Comparison of ENCODE assay signal across 22 cellular contexts in the genomic region with DNA sequence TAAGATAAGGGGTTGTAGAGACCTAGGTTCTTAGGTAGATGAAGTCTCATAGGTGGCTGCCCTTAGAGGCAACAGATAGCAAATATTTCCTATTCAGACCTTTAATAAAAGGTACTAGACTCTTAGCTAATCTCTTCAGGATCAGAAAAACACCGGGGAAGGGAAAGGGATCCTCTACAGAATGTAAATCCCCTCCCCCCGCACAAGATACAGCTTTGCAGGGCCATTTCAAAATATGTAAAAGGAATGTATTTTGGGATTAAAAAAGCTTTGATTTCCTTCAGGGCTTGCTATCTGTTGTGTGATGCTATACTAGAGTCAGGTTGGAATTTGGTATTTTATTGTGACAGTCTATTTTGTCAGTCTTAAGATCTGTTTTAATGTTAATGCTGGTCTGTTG.
DNase-seq lines count a peak whose midpoint lies in the region; ATAC-seq and TF ChIP-seq lines count a peak whose summit lies in the region.
"Had no signal": no experiment of that assay in that cellular context is flagged by ENCODE, and none has a peak within 500 bp of the region (broad histone marks: within the 10 kb centered on the region; RNA-seq: fewer than 3 reads in every experiment).

No MANE protein-coding gene starts in this region.

- CTCF ChIA-PET in Panc1 (lab: Charles Lee) = no interaction called here

- H3K27me3 Mint-ChIP-seq in GM23338 (ENCODE audit: insufficient read depth, low read depth, poor library complexity) = peaks cover 3% of the 10 kb centered on the region
- H3K27me3 Mint-ChIP-seq: CD4-positive, alpha-beta T cell; IgD-negative memory B cell; T-cell had no signal

- ATAC-seq in GM23338 (no peak), Panc1 (no peak)
- ATAC-seq: T-cell had no signal

- peaks cover 37% of the 10 kb centered on the region for H3K4me1 Mint-ChIP-seq in GM23338
- H3K4me1 Mint-ChIP-seq: T-cell had no signal

- DNase-seq in GM23338 (ENCODE audit: low spot score) = no peak
- DNase-seq in Panc1 (ENCODE audit: low read depth, low spot score) = no peak
- DNase-seq in fibroblast of villous mesenchyme (ENCODE audit: low read depth) = no peak
- no peak for DNase-seq in skeletal muscle cell (ENCODE audit: low read depth)
- no peak for DNase-seq in NCI-H510A treated with DMSO at 0.1 percent for 48 hours (lab: John Stamatoyannopoulos, UW)
- no peak for DNase-seq in DMS114 treated with DMSO at 0.1 percent for 48 hours (lab: John Stamatoyannopoulos, UW; ENCODE audit: unreplicated experiment)
- DNase-seq in NCI-H748 (lab: John Stamatoyannopoulos, UW; ENCODE audit: unreplicated experiment) = no peak
- DNase-seq: CD4-positive, alpha-beta T cell; DMS53; HCEC 1CT; NCI-H1092; NCI-H1436 treated with DMSO at 0.1 percent for 48 hours; NCI-H187 treated with DMSO at 0.1 percent for 48 hours; NCI-H2107; NCI-H446 treated with DMSO at 0.1 percent for 48 hours; NCI-H526 treated with DMSO at 0.1 percent for 48 hours; SHP77; T-cell had no signal

- H3K27ac ChIP-seq in GM23338 (ENCODE audit: low read depth) (no peak overlapping the region), Panc1 (ENCODE audit: low read length) (peak overlapping the region; percentile 88)
- H3K27ac ChIP-seq: BLaER1 treated with 17β-estradiol and CSF1 and Interleukin-3, amounts not matched to agents 10 nM and 100 nM; KMS-11; RWPE1 had no signal

- no peaks in the 10 kb centered on the region for H4K20me1 ChIP-seq in GM23338 (replicated peaks; ENCODE audit: insufficient read depth)

- TF ChIP-seq CTCF in GM23338 (conservative IDR thresholded peaks at IDR 0.05; ENCODE audit: low read depth in 2 of 2) = no peak
- TF ChIP-seq CTCF in Panc1 (IDR thresholded peaks at IDR 0.05) = no peak
- no peak for TF ChIP-seq CTCF in fibroblast of villous mesenchyme (IDR thresholded peaks at IDR 0.05; ENCODE audit: insufficient read depth, low read depth, low read length)

- no peak overlapping the region for H2AFZ ChIP-seq in GM23338

- H3K4me3 Mint-ChIP-seq in GM23338 = peak overlapping the region; percentile 14; the same call in 1 of the 3 replicates
- H3K4me3 Mint-ChIP-seq: CD4-positive, alpha-beta T cell; IgD-negative memory B cell; T-cell had no signal

- H3K4me2 ChIP-seq in GM23338 = no peak overlapping the region
- H3K4me2 ChIP-seq: BLaER1 treated with 17β-estradiol and CSF1 and Interleukin-3, amounts not matched to agents 10 nM and 100 nM; KMS-11 had no signal

- no peaks in the 10 kb centered on the region for H3F3A ChIP-seq in GM23338 (replicated peaks; ENCODE audit: low read depth)

- 0 out of 2 replicates have a peak, but pooled peaks cover 2% of the 10 kb centered on the region for H3K9me2 ChIP-seq in GM23338 (ENCODE audit: insufficient read depth)

- H3K4me3 ChIP-seq in GM23338 (no peak overlapping the region), Panc1 (ENCODE audit: low read depth in 2 of 2, low read length in 2 of 2) (no peak overlapping the region), fibroblast of villous mesenchyme (ENCODE audit: low read depth, low read length) (peak overlapping the region; percentile 43), skeletal muscle cell (ENCODE audit: low read depth, low read length) (peak overlapping the region; percentile 24)
- H3K4me3 ChIP-seq: BLaER1 treated with 17β-estradiol and CSF1 and Interleukin-3, amounts not matched to agents 10 nM and 100 nM had no signal

- peaks cover 30% of the 10 kb centered on the region for H3K36me3 Mint-ChIP-seq in GM23338 (ENCODE audit: low read depth)

- peaks cover 6% of the 10 kb centered on the region for H3K36me3 ChIP-seq in GM23338 (ENCODE audit: insufficient read depth)
- H3K36me3 ChIP-seq in Panc1 (ENCODE audit: control insufficient read depth, insufficient read depth, low read length) = peaks cover 15% of the 10 kb centered on the region

- H3K79me2 ChIP-seq in GM23338 (replicated peaks; ENCODE audit: insufficient read depth) = no peaks in the 10 kb centered on the region

- no TSS peak for BruUV-seq in Panc1 (replicated peaks; lab: Mats Ljungman, UMichigan)

- peak overlapping the region; percentile 20; the same call in 1 of the 2 replicates for H3K27ac Mint-ChIP-seq in GM23338
- H3K27ac Mint-ChIP-seq: CD4-positive, alpha-beta T cell; IgD-negative memory B cell had no signal

- H3K27me3 ChIP-seq in GM23338 (ENCODE audit: insufficient read depth) (no peaks in the 10 kb centered on the region), Panc1 (ENCODE audit: control insufficient read depth, insufficient read depth, low read length) (no peaks in the 10 kb centered on the region)
- H3K27me3 ChIP-seq: BLaER1 treated with 17β-estradiol and CSF1 and Interleukin-3, amounts not matched to agents 10 nM and 100 nM had no signal

- no peaks in the 10 kb centered on the region for H3K9me3 Mint-ChIP-seq in GM23338
- H3K9me3 Mint-ChIP-seq: CD4-positive, alpha-beta T cell; IgD-negative memory B cell; T-cell had no signal

- intact Hi-C loops in Panc1 (cut with micrococcal nuclease; ENCODE audit: unreplicated experiment) = no loop called here

- H3K4me1 ChIP-seq in GM23338 (ENCODE audit: insufficient read depth) (peaks cover 36% of the 10 kb centered on the region), Panc1 (ENCODE audit: control insufficient read depth, insufficient read depth, low read length) (peaks cover 35% of the 10 kb centered on the region)

- POLR2A ChIA-PET in Panc1 (lab: Charles Lee) = no interaction called here

- in situ Hi-C loops in Panc1 (cut with HindIII; ENCODE audit: low pct_unique_long_range_greater_than_20kb, low sequenced_read_pairs) = no loop called here

- H3K9me3 ChIP-seq in Panc1 (ENCODE audit: control insufficient read depth, insufficient read depth, low read depth, low read length) = no peaks in the 10 kb centered on the region

TF ChIP-seq in GM23338, 12 proteins besides CTCF, POLR2A, EP300 and RAD21:
- no peak for TF ChIP-seq JUNB (IDR thresholded peaks at IDR 0.05; ENCODE audit: unreplicated experiment)
- TF ChIP-seq REST (IDR thresholded peaks at IDR 0.05; ENCODE audit: unreplicated experiment) = no peak
- TF ChIP-seq, protein P1, sequence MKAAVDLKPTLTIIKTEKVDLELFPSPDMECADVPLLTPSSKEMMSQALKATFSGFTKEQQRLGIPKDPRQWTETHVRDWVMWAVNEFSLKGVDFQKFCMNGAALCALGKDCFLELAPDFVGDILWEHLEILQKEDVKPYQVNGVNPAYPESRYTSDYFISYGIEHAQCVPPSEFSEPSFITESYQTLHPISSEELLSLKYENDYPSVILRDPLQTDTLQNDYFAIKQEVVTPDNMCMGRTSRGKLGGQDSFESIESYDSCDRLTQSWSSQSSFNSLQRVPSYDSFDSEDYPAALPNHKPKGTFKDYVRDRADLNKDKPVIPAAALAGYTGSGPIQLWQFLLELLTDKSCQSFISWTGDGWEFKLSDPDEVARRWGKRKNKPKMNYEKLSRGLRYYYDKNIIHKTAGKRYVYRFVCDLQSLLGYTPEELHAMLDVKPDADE (IDR thresholded peaks at IDR 0.05) = no peak

Comparison
In these comparisons a context has a peak if more than half of its experiments do, and no peak if none do; other contexts are left out.
1. H3K4me3 ChIP-seq: peak in fibroblast of villous mesenchyme (single experiment) and skeletal muscle cell (single experiment); none in GM23338 (single experiment) and Panc1 (0 of 2).